Comparison of ENCODE assay signal across 29 cellular contexts in genomic region chr6:88145298-88145963, GRCh38. TPM values are rescaled to one million over a fixed set of nuclear protein-coding genes. Genes with fewer than 3 reads are reported as not detected.
"Had no signal": no experiment of that assay in that cellular context is flagged by ENCODE, and none has a peak within 500 bp of the region (broad histone marks: within the 10 kb centered on the region; RNA-seq: fewer than 3 reads in every experiment).

No MANE protein-coding gene starts in this region.

- ATAC-seq: activated CD4-positive, alpha-beta T cell treated with anti-CD3 and anti-CD28 coated beads for 36 hours; left lobe of liver; lower lobe of right lung; naive thymus-derived CD8-positive, alpha-beta T cell; sciatic nerve; WTC11 had no signal

- H3K27me3 ChIP-seq: breast epithelium, upper lobe of left lung had no signal

- H3K4me1 ChIP-seq: breast epithelium had no signal

- H3K27ac ChIP-seq: breast epithelium, coronary artery, epithelial cell of prostate, lower lobe of right lung, thoracic aorta, upper lobe of left lung had no signal

- DNase-seq: activated CD4-positive, alpha-beta T cell treated with anti-CD3 and anti-CD28 coated beads for 36 hours; activated CD4-positive, alpha-beta T cell treated with anti-CD3 and anti-CD28 coated beads, Interleukin-2, amount 50 U/mL, for 4 hours; activated CD8-positive, alpha-beta memory T cell treated with anti-CD3 and anti-CD28 coated beads for 24 hours; activated CD8-positive, alpha-beta memory T cell treated with anti-CD3 and anti-CD28 coated beads, Interleukin-2, amount 50 U/mL, for 4 hours; activated naive CD4-positive, alpha-beta T cell treated with Interleukin-2 at 50 U/mL for 16 hours; activated naive CD8-positive, alpha-beta T cell treated with anti-CD3 and anti-CD28 coated beads for 36 hours; activated T-cell treated with anti-CD3 and anti-CD28 coated beads, Interleukin-2, amount 50 U/mL, for 24 hours; cerebellar nuclear complex; endodermal cell; kidney; lower lobe of right lung; naive thymus-derived CD8-positive, alpha-beta T cell; small intestine; stimulated activated CD4-positive, alpha-beta T cell treated with anti-CD3 and anti-CD28 coated beads, Interleukin-2, amount 100 ng/mL, for 24 hours; stimulated activated naive CD4-positive, alpha-beta T cell; T1000 had no signal

- H3K36me3 ChIP-seq: breast epithelium, lower lobe of right lung, thoracic aorta, upper lobe of left lung had no signal

- H3K4me3 ChIP-seq: breast epithelium, coronary artery, lower lobe of right lung, thoracic aorta, upper lobe of left lung had no signal

- H3K9me3 ChIP-seq: breast epithelium, lower lobe of right lung, thoracic aorta, upper lobe of left lung had no signal

RNA-seq across cellular contexts. Expression of gene CNR1, which starts 20.7 kb away (rescaled TPM):
- total RNA-seq: activated CD4-positive, alpha-beta T cell treated with anti-CD3 and anti-CD28 coated beads for 36 hours; activated naive CD8-positive, alpha-beta T cell treated with anti-CD3 and anti-CD28 coated beads for 36 hours; activated T-helper 2 cell treated with anti-CD3 and anti-CD28 coated beads, Interferon-gamma antibody, Interleukin-2, Interleukin-4, amounts not matched to agents 10 μg/mL and 5 μg/mL and 100 μg/mL, durations not matched to agents 14 hours and 24 hours and 36 hours; fibroblast of villous mesenchyme; glomerular endothelial cell; osteoblast; T-helper 1 cell treated with Interleukin-12 subunit alpha and Interleukin-12 subunit beta and Interleukin-4 antibody, amounts not matched to agents 30 ng/mL and 1 ng/mL, for 36 hours had no signal
- polyA plus RNA-seq: naive thymus-derived CD8-positive, alpha-beta T cell had no signal
